Comparison of ENCODE assay signal across 28 cellular contexts in the genomic region with DNA sequence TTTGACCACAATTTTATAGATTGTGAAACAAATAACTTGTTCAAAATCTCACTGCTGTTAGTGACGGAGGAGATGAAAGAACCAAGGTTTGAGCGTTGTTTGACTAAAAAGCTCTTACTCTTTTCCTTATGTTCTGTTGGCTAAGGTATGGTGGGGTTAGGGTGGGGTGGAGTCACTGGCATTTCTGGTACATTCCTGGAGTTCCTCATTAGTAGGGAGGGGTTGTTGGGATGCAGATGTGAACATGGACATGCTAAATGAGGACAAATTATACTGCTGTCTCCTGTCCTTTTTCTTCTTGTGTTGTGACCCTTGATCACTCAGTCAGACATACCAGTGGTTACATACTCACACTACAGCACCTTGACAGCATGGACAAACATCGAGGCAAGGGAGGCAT. TPM values are rescaled to one million over a fixed set of nuclear protein-coding genes. Genes with fewer than 3 reads are reported as not detected.
"Had no signal": no experiment of that assay in that cellular context is flagged by ENCODE, and none has a peak within 500 bp of the region (broad histone marks: within the 10 kb centered on the region; RNA-seq: fewer than 3 reads in every experiment).

No MANE protein-coding gene starts in this region.

- H3K27ac Mint-ChIP-seq: activated CD4-positive, alpha-beta memory T cell treated with anti-CD3 and anti-CD28 coated beads for 36 hours; activated naive CD4-positive, alpha-beta T cell treated with anti-CD3 and anti-CD28 coated beads, Interleukin-2, amount 50 U/mL, for 72 hours; activated T-helper 1 cell treated with anti-CD3 and anti-CD28 coated beads, Interleukin-12 subunit alpha, Interleukin-12 subunit beta, Interleukin-2, Interleukin-4 antibody, amounts not matched to agents 30 ng/mL and 10 ng/mL and 1 ng/mL, durations not matched to agents 14 hours and 24 hours and 36 hours; natural killer cell; stimulated activated naive CD8-positive, alpha-beta T cell treated with anti-CD3 and anti-CD28 coated beads, Interleukin-15, amount 100 ng/mL, for 72 hours; T-helper 2 cell treated with Interferon-gamma antibody and Interleukin-4, amounts not matched to agents 5 μg/mL and 100 μg/mL, for 36 hours; WTC11 had no signal

- H3K4me3 ChIP-seq: cardiac muscle cell, esophagus muscularis mucosa, heart right ventricle, lower lobe of right lung, ovary, psoas muscle, suprapubic skin, transverse colon, uterus had no signal

- H3K27me3 ChIP-seq: heart right ventricle, ovary, suprapubic skin, uterus had no signal

- H3K36me3 ChIP-seq: cardiac muscle cell, esophagus muscularis mucosa, heart right ventricle, lower lobe of right lung, ovary, suprapubic skin, transverse colon, uterus had no signal

- H3K9me3 Mint-ChIP-seq: activated CD4-positive, alpha-beta memory T cell treated with anti-CD3 and anti-CD28 coated beads for 36 hours; activated T-helper 1 cell treated with anti-CD3 and anti-CD28 coated beads, Interleukin-12 subunit alpha, Interleukin-12 subunit beta, Interleukin-2, Interleukin-4 antibody, amounts not matched to agents 30 ng/mL and 10 ng/mL and 1 ng/mL, durations not matched to agents 14 hours and 24 hours and 36 hours; natural killer cell; stimulated activated naive CD8-positive, alpha-beta T cell treated with anti-CD3 and anti-CD28 coated beads, Interleukin-15, amount 100 ng/mL, for 72 hours; T-helper 2 cell treated with Interferon-gamma antibody and Interleukin-4, amounts not matched to agents 5 μg/mL and 100 μg/mL, for 36 hours; WTC11 had no signal

- H3K4me3 Mint-ChIP-seq: activated CD4-positive, alpha-beta memory T cell treated with anti-CD3 and anti-CD28 coated beads for 36 hours; activated T-helper 1 cell treated with anti-CD3 and anti-CD28 coated beads, Interleukin-12 subunit alpha, Interleukin-12 subunit beta, Interleukin-2, Interleukin-4 antibody, amounts not matched to agents 30 ng/mL and 10 ng/mL and 1 ng/mL, durations not matched to agents 14 hours and 24 hours and 36 hours; natural killer cell; stimulated activated naive CD8-positive, alpha-beta T cell treated with anti-CD3 and anti-CD28 coated beads, Interleukin-15, amount 100 ng/mL, for 72 hours; T-helper 2 cell treated with Interferon-gamma antibody and Interleukin-4, amounts not matched to agents 5 μg/mL and 100 μg/mL, for 36 hours; WTC11 had no signal

- FAIRE-seq: endothelial cell of umbilical vein, islet of Langerhans, small intestine had no signal

- H3K27ac ChIP-seq: cardiac muscle cell, esophagus muscularis mucosa, lower lobe of right lung, ovary, psoas muscle, suprapubic skin, transverse colon, uterus had no signal

- DNase-seq: activated CD4-positive, alpha-beta memory T cell treated with anti-CD3 and anti-CD28 coated beads for 36 hours; activated CD4-positive, alpha-beta T cell treated with anti-CD3 and anti-CD28 coated beads for 4 hours; activated gamma-delta T cell treated with Interleukin-2 at 50 U/mL for 16 hours; activated T-cell treated with anti-CD3 and anti-CD28 coated beads for 4 hours; dermis blood vessel endothelial cell; effector memory CD4-positive, alpha-beta T cell; heart right ventricle; lower lobe of right lung; natural killer cell; ovary; psoas muscle; right cardiac atrium; small intestine; stimulated activated CD4-positive, alpha-beta T cell treated with anti-CD3 and anti-CD28 coated beads, Interleukin-15, amount 100 ng/mL, for 24 hours; stimulated activated CD4-positive, alpha-beta T cell treated with anti-CD3 and anti-CD28 coated beads, Interleukin-2, amount 100 ng/mL, for 48 hours; stimulated activated naive CD8-positive, alpha-beta T cell treated with anti-CD3 and anti-CD28 coated beads, Interleukin-15, amount 100 ng/mL, for 72 hours; transverse colon; uterus had no signal

- H3K36me3 Mint-ChIP-seq: activated CD4-positive, alpha-beta memory T cell treated with anti-CD3 and anti-CD28 coated beads for 36 hours; natural killer cell; WTC11 had no signal

- H3K4me1 ChIP-seq: psoas muscle had no signal

- H3K9me3 ChIP-seq: esophagus muscularis mucosa, heart right ventricle, lower lobe of right lung, ovary, psoas muscle, suprapubic skin, transverse colon, uterus had no signal

- ATAC-seq: activated naive CD4-positive, alpha-beta T cell treated with anti-CD3 and anti-CD28 coated beads, Interleukin-2, amount 50 U/mL, for 72 hours; heart right ventricle; lower lobe of right lung; natural killer cell; psoas muscle; right cardiac atrium; stimulated activated naive CD8-positive, alpha-beta T cell treated with anti-CD3 and anti-CD28 coated beads, Interleukin-15, amount 100 ng/mL, for 72 hours; WTC11 had no signal

RNA-seq across cellular contexts. Expression of a gene that starts 26.2 kb away (rescaled TPM):
- total RNA-seq: activated CD4-positive, alpha-beta memory T cell treated with anti-CD3 and anti-CD28 coated beads for 36 hours; activated naive CD4-positive, alpha-beta T cell treated with anti-CD3 and anti-CD28 coated beads, Interleukin-2, amount 50 U/mL, for 72 hours; activated T-helper 1 cell treated with anti-CD3 and anti-CD28 coated beads, Interleukin-12 subunit alpha, Interleukin-12 subunit beta, Interleukin-2, Interleukin-4 antibody, amounts not matched to agents 30 ng/mL and 10 ng/mL and 1 ng/mL, durations not matched to agents 14 hours and 24 hours and 36 hours; chondrocyte; dermis blood vessel endothelial cell; endothelial cell of umbilical vein had no signal
- polyA plus RNA-seq: endothelial cell of umbilical vein had no signal
